ENCODE assay signal across 10 cellular contexts in the genomic region with DNA sequence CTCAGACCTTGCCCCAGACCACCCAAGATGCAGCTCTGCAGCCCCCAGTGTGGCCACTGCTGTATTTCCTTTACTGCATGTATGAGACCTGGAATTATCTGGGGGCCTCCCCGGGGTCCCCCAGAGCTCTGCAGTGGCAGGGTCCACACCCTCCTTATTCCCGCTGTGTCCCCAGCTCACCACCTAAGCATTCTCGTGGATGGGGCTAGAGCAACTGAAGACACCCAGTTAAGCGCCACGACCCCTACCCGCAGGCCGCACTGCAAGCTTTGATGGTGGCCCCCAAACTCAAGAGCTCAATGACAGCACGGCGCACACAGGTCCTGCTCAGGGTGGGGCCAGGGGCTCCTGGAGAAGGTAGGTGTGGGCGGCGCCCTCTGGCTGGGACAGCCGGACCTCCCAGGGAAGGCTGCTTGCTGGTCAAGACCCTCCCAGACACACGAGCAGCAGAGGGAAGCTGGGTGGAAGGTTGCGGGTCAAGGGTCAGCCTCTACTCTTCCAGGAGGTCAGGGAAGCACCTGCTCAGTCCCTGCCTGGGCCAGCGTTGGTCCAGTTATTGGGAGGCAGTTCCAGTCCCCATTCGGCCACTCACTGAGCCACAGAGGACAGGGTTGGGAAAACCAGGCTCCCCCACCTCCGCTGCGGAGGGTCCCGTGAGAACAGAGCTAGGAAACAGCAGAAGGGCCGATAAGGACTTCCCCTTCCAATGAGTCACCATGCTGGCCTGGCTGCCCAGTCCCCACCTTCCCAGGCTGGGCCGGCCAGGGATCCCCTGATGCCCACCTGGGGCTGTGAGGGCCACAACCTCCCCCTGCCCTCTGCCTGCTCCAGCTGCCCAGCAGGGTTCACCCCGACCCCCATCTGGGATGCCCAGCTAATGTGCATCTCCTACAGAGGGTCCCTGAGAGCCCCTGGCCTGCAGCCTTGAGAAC. TPM values are rescaled to one million over a fixed set of nuclear protein-coding genes. Genes with fewer than 3 reads are reported as not detected.
DNase-seq lines count a peak whose midpoint lies in the region; ATAC-seq, FAIRE-seq and TF ChIP-seq lines count a peak whose summit lies in the region.
"Had no signal": no experiment of that assay in that cellular context is flagged by ENCODE, and none has a peak within 500 bp of the region (broad histone marks: within the 10 kb centered on the region; RNA-seq: fewer than 3 reads in every experiment).

No MANE protein-coding gene starts in this region.

- no peak overlapping the region for H3K4me3 ChIP-seq in endodermal cell (ENCODE audit: low read length)
- H3K4me3 ChIP-seq in mesodermal cell (ENCODE audit: extremely low read depth, insufficient read depth, low read length, poor library complexity, severe bottlenecking), result peak overlapping the region; percentile 2
- peak overlapping the region; percentile 69 for H3K4me3 ChIP-seq in upper lobe of right lung

- no peaks in the 10 kb centered on the region for H3K27me3 ChIP-seq in endodermal cell (ENCODE audit: control insufficient read depth, insufficient read depth, low read length, poor library complexity, severe bottlenecking)
- H3K27me3 ChIP-seq in upper lobe of right lung, result no peaks in the 10 kb centered on the region

- H3K4me1 Mint-ChIP-seq in endodermal cell, result peaks cover 27% of the 10 kb centered on the region

- 86 to 90% methylated on average over 16 to 22 of the region's 22 CpGs for WGBS in endodermal cell (ENCODE audit: insufficient coverage in 1 of 2, insufficient read length in 1 of 2), 2 experiments
- WGBS in mesodermal cell (ENCODE audit: insufficient coverage in 2 of 2), 2 experiments, result 82 to 88% methylated on average over 18 of the region's 22 CpGs

- peaks cover 46% of the 10 kb centered on the region for H3K4me1 ChIP-seq in endodermal cell (ENCODE audit: control insufficient read depth, insufficient read depth, low read length)
- peaks cover 67% of the 10 kb centered on the region for H3K4me1 ChIP-seq in mesodermal cell (ENCODE audit: control insufficient read depth, insufficient read depth, low read length, poor library complexity, severe bottlenecking)
- peaks cover 66% of the 10 kb centered on the region for H3K4me1 ChIP-seq in upper lobe of right lung

- no peak overlapping the region for H3K9ac ChIP-seq in endodermal cell (ENCODE audit: extremely low read depth, low read length, poor library complexity, severe bottlenecking)

- H3K27ac ChIP-seq in endodermal cell (ENCODE audit: low read depth, low read length), result no peak overlapping the region
- peak overlapping the region; percentile 81 for H3K27ac ChIP-seq in mesodermal cell (ENCODE audit: low read depth, low read length, severe bottlenecking)
- H3K27ac ChIP-seq in upper lobe of right lung, result peak overlapping the region; percentile 72

- TF ChIP-seq CTCF in endodermal cell (conservative IDR thresholded peaks at IDR 0.05) (peak; percentile 30), upper lobe of right lung (IDR thresholded peaks at IDR 0.05) (no peak)

- H3K36me3 ChIP-seq in endodermal cell (ENCODE audit: control insufficient read depth, insufficient read depth, low read length) (peaks cover 16% of the 10 kb centered on the region), mesodermal cell (ENCODE audit: control insufficient read depth, insufficient read depth, low read length) (peaks cover 6% of the 10 kb centered on the region), upper lobe of right lung (no peaks in the 10 kb centered on the region)

- H3K36me3 Mint-ChIP-seq in endodermal cell (ENCODE audit: low read depth), result peaks cover 3% of the 10 kb centered on the region

- H3K9me3 Mint-ChIP-seq in endodermal cell, result no peaks in the 10 kb centered on the region
- H3K9me3 Mint-ChIP-seq: T-helper 1 cell treated with Interleukin-12 subunit alpha and Interleukin-12 subunit beta and Interleukin-4 antibody, amounts not matched to agents 30 μg/mL and 1 μg/mL, for 36 hours had no signal

- FAIRE-seq in H54 (lab: Jason Lieb, UNC), result no peak

- no peak for TF ChIP-seq POLR2A in H54 (IDR thresholded peaks at IDR 0.05; ENCODE audit: low read depth, low read length)

- no peak for ATAC-seq in upper lobe of right lung
- no peak for ATAC-seq in sciatic nerve

- H3K9me3 ChIP-seq in endodermal cell (ENCODE audit: control insufficient read depth, low read length) (no peaks in the 10 kb centered on the region), mesodermal cell (ENCODE audit: control insufficient read depth, low read length) (no peaks in the 10 kb centered on the region), upper lobe of right lung (no peaks in the 10 kb centered on the region)

- peak overlapping the region; percentile 88 for H3K27ac Mint-ChIP-seq in endodermal cell
- H3K27ac Mint-ChIP-seq: T-helper 1 cell treated with Interleukin-12 subunit alpha and Interleukin-12 subunit beta and Interleukin-4 antibody, amounts not matched to agents 30 μg/mL and 1 μg/mL, for 36 hours had no signal

- no peaks in the 10 kb centered on the region for H3K27me3 Mint-ChIP-seq in endodermal cell (ENCODE audit: insufficient read depth)

- DNase-seq in RPMI7951 (ENCODE audit: low read depth) (peak; percentile 64), endodermal cell (peak; percentile 74), upper lobe of right lung (peak; percentile 68), sciatic nerve (ENCODE audit: low spot score) (no peak), MV-4-11 (lab: John Stamatoyannopoulos, UW) (no peak), SIG-M5 treated with dmso at 0.1 percent for 504 hours (lab: John Stamatoyannopoulos, UW; ENCODE audit: unreplicated experiment) (no peak), H54 (ENCODE audit: insufficient read length, low spot score) (no peak)
- DNase-seq: activated naive CD4-positive, alpha-beta T cell treated with Interleukin-2 at 50 U/mL for 16 hours had no signal

- peak overlapping the region; percentile 62 for H3K4me3 Mint-ChIP-seq in endodermal cell

- intact Hi-C loops in upper lobe of right lung (cut with DNase I), result no loop called here
- intact Hi-C loops in sciatic nerve (cut with DNase I), result no loop called here

RNA-seq across cellular contexts. Expression of gene LAMA5, which starts 2.9 kb away (rescaled TPM):
- total RNA-seq in RPMI7951 (2014; rRNA removed; shearing (Covaris generic)), result 36.6 and 44.8 TPM in 2 replicates
- total RNA-seq in endodermal cell (100 to 1,000 TPM; 315 to 369 TPM), upper lobe of right lung (279 TPM), sciatic nerve (232 TPM)
- polyA plus RNA-seq in endodermal cell (2013, experiment 1 of 2), result 95.9 TPM
- polyA plus RNA-seq in endodermal cell (2013, experiment 2 of 2), result 89.1 TPM
- polyA plus RNA-seq in mesodermal cell (2013, experiment 1 of 2), result 124 TPM
- 105 TPM for polyA plus RNA-seq in mesodermal cell (2013, experiment 2 of 2)

RNA-seq across cellular contexts. Expression of gene RPS21, which starts 22.7 kb away (rescaled TPM):
- total RNA-seq in RPMI7951 (2014; rRNA removed; shearing (Covaris generic)), result 2,665 and 2,752 TPM in 2 replicates
- total RNA-seq in endodermal cell (1,000 to 10,000 TPM; 1,288 to 1,382 TPM), upper lobe of right lung (1,050 TPM), sciatic nerve (986 TPM)
- 1,213 TPM for polyA plus RNA-seq in endodermal cell (2013, experiment 1 of 2)
- polyA plus RNA-seq in endodermal cell (2013, experiment 2 of 2), result 1,212 TPM
- polyA plus RNA-seq in mesodermal cell (2013, experiment 1 of 2), result 1,486 TPM
- polyA plus RNA-seq in mesodermal cell (2013, experiment 2 of 2), result 1,451 TPM

RNA-seq across cellular contexts. Expression of gene CABLES2, which starts 42.9 kb away (rescaled TPM):
- total RNA-seq in RPMI7951 (2014; rRNA removed; shearing (Covaris generic)), result 4.7 and 7.0 TPM in 2 replicates
- total RNA-seq in endodermal cell, result 10 to 100 TPM; 10.4 to 15.6 TPM
- polyA plus RNA-seq in endodermal cell (2013, experiment 1 of 2), result 13.5 TPM
- polyA plus RNA-seq in endodermal cell (2013, experiment 2 of 2), result 13.0 TPM
- 7.6 TPM for polyA plus RNA-seq in mesodermal cell (2013, experiment 1 of 2)
- 7.3 TPM for polyA plus RNA-seq in mesodermal cell (2013, experiment 2 of 2)
- 4.1 TPM for total RNA-seq in upper lobe of right lung
- 4.5 TPM for total RNA-seq in sciatic nerve

Comparison
In these comparisons a context has a peak if more than half of its experiments do, and no peak if none do; other contexts are left out.
1. DNase-seq: peak in RPMI7951 (single experiment), endodermal cell (single experiment) and upper lobe of right lung (single experiment); none in sciatic nerve (single experiment), MV-4-11 (single experiment), SIG-M5 treated with dmso at 0.1 percent for 504 hours (single experiment) and H54 (single experiment).